Comparison of ENCODE assay signal across 8 cellular contexts in the genomic region with DNA sequence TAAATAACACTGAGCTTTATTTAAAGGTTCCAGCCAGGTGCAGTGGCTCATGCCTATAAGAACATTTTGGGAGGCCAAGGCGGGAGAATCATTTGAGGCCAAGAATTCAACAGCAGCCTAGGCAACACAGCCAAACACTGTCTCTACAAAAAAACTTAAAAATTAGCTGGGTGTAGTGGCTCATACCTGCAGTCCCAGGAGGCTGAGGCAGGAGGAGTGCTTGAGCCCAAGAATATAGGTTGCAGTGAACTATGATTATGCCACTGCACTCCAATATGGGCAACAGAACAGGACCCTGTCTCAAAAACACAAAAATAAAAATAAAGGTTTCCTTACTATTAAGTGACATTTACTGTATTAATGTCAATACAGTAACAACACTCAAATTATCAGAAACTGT. TPM values are rescaled to one million over a fixed set of nuclear protein-coding genes. Genes with fewer than 3 reads are reported as not detected.
DNase-seq lines count a peak whose midpoint lies in the region; ATAC-seq and TF ChIP-seq lines count a peak whose summit lies in the region.

No MANE protein-coding gene starts in this region.

- WGBS in prostate gland: 91% methylated on average over 1 of the region's 1 CpG

- no peaks in the 10 kb centered on the region for H3K9me3 ChIP-seq in prostate gland

- TF ChIP-seq CTCF in foreskin fibroblast (IDR thresholded peaks at IDR 0.05; ENCODE audit: low read depth, low read length) (peak; percentile 26), prostate gland (IDR thresholded peaks at IDR 0.05) (no peak)

- TF ChIP-seq POLR2A in prostate gland (IDR thresholded peaks at IDR 0.05): no peak

- no peak for ATAC-seq in HG03139 (IDR thresholded peaks at IDR 0.05; ENCODE audit: unreplicated experiment)

- H3K27me3 ChIP-seq in prostate gland (replicated peaks; ENCODE audit: insufficient read depth): no peaks in the 10 kb centered on the region

- no peak overlapping the region for H3K4me3 ChIP-seq in foreskin fibroblast (ENCODE audit: low read depth in 1 of 2, low read length in 2 of 2)
- H3K4me3 ChIP-seq in prostate gland: no peak overlapping the region

- peak; percentile 40 for DNase-seq in COLO668 (lab: John Stamatoyannopoulos, UW; ENCODE audit: unreplicated experiment)
- peak; percentile 30 for DNase-seq in HT1080 (ENCODE audit: low read depth)
- peak; percentile 18 to 22 for DNase-seq in activated CD4-positive, alpha-beta T cell treated with anti-CD3 and anti-CD28 coated beads for 4 hours
- DNase-seq in foreskin fibroblast: peak in 1 of 2 donors; percentile 33
- DNase-seq in NCI-H446 (lab: John Stamatoyannopoulos, UW): no peak
- no peak for DNase-seq in prostate gland (ENCODE audit: low spot score)
- DNase-seq in NCI-H2196 (lab: John Stamatoyannopoulos, UW; ENCODE audit: unreplicated experiment): no peak

- no peak overlapping the region for H3K27ac ChIP-seq in prostate gland

- H3K36me3 ChIP-seq in prostate gland: no peaks in the 10 kb centered on the region

- intact Hi-C loops in prostate gland (cut with DNase I): loop anchor here (10.0 kb wide), 1 partner anchor 56 kb away; no protein-coding TSS in a partner anchor

- H3K4me1 ChIP-seq in prostate gland (replicated peaks): no peaks in the 10 kb centered on the region

RNA-seq across cellular contexts. Expression of a gene that starts 2.1 kb away (rescaled TPM):
- total RNA-seq in HT1080 (2014; rRNA removed; shearing (Covaris generic)): 40.7 and 44.0 TPM in 2 replicates
- 25.3 and 27.4 TPM in 2 replicates for polyA plus RNA-seq in HT1080 (2015; cell fraction: cytosol; rRNA removed)
- 12.7 and 14.6 TPM in 2 replicates for polyA plus RNA-seq in HT1080 (2015; cell fraction: nucleus; rRNA removed)
- total RNA-seq in prostate gland: 10 to 100 TPM; 11.7 to 16.1 TPM

RNA-seq across cellular contexts. Expression of a gene that starts 7.6 kb away (rescaled TPM):
- total RNA-seq in HT1080 (2014; rRNA removed; shearing (Covaris generic)): not detected in 2 replicates
- polyA plus RNA-seq in HT1080 (2015; cell fraction: cytosol; rRNA removed): not detected in 2 replicates
- not detected in 2 replicates for polyA plus RNA-seq in HT1080 (2015; cell fraction: nucleus; rRNA removed)
- total RNA-seq in prostate gland: not detected

RNA-seq across cellular contexts. Expression of a gene that starts 27.8 kb away (rescaled TPM):
- 7.7 and 9.2 TPM in 2 replicates for total RNA-seq in HT1080 (2014; rRNA removed; shearing (Covaris generic))
- 9.1 and 9.7 TPM in 2 replicates for polyA plus RNA-seq in HT1080 (2015; cell fraction: cytosol; rRNA removed)
- 8.5 and 10.5 TPM in 2 replicates for polyA plus RNA-seq in HT1080 (2015; cell fraction: nucleus; rRNA removed)
- total RNA-seq in prostate gland: 10 to 100 TPM in 1 of 2 donors, 1 to 10 TPM in 1; 7.9 to 13.2 TPM

RNA-seq across cellular contexts. Expression of a gene that starts 48.7 kb away (rescaled TPM):
- total RNA-seq in HT1080 (2014; rRNA removed; shearing (Covaris generic)): not detected in 2 replicates
- not detected in 2 replicates for polyA plus RNA-seq in HT1080 (2015; cell fraction: cytosol; rRNA removed)
- not detected in 2 replicates for polyA plus RNA-seq in HT1080 (2015; cell fraction: nucleus; rRNA removed)
- total RNA-seq in prostate gland: 1 to 10 TPM in 1 of 2 donors, under 1 TPM in 1; 0.34 to 1.9 TPM

Comparison
In these comparisons a context has a peak if more than half of its experiments do, and no peak if none do; other contexts are left out.
1. DNase-seq: peak in COLO668 (single experiment), HT1080 (single experiment) and activated CD4-positive, alpha-beta T cell treated with anti-CD3 and anti-CD28 coated beads for 4 hours (2 of 2); none in NCI-H446 (0 of 2), prostate gland (single experiment) and NCI-H2196 (single experiment).